Comparison of ENCODE assay signal across 1 cellular context in the genomic region with DNA sequence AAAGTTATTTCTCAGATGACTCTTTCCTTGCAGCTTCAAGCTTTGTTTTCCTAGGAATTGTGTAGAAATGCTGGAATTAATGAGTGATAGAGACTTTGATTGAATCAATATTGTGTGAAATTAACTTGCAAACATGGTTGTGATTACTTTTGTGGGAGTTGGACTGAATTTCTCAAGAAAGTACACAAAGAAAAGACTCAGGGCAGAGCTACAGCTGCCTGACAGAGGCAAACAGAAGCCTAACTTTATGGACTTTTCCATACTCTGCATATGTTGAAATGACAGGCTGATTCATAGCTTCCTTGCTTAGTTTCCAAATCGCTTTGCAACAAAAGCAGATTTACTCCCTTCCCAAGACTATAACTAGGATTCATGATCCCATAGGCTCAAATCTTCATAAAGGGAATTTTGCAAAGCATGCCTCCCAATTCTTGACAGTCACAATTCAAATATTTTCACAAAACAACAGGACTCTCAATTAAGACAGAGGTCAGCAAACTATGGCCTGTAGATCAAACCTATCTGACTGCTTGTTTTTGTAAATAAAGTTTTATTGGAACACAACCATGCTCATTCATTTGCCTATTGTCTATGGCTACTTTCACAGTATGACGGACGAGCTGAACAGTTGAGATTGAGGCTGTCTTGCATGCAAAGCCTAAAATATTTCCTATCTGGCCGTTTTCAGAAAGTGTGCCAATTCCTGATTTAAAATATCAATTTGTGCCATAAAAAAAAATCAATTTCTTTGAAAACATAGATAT.
TF ChIP-seq lines count a peak whose summit lies in the region.

No MANE protein-coding gene starts in this region.

TF ChIP-seq in HepG2, 621 proteins besides CTCF, POLR2A, EP300 and RAD21 (continued from another document):
- TF ChIP-seq, protein P1, sequence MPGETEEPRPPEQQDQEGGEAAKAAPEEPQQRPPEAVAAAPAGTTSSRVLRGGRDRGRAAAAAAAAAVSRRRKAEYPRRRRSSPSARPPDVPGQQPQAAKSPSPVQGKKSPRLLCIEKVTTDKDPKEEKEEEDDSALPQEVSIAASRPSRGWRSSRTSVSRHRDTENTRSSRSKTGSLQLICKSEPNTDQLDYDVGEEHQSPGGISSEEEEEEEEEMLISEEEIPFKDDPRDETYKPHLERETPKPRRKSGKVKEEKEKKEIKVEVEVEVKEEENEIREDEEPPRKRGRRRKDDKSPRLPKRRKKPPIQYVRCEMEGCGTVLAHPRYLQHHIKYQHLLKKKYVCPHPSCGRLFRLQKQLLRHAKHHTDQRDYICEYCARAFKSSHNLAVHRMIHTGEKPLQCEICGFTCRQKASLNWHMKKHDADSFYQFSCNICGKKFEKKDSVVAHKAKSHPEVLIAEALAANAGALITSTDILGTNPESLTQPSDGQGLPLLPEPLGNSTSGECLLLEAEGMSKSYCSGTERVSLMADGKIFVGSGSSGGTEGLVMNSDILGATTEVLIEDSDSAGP (CRISPR knock-in tag; IDR thresholded peaks at IDR 0.05; ENCODE audit: borderline replicate concordance): no peak
- TF ChIP-seq, protein P2, sequence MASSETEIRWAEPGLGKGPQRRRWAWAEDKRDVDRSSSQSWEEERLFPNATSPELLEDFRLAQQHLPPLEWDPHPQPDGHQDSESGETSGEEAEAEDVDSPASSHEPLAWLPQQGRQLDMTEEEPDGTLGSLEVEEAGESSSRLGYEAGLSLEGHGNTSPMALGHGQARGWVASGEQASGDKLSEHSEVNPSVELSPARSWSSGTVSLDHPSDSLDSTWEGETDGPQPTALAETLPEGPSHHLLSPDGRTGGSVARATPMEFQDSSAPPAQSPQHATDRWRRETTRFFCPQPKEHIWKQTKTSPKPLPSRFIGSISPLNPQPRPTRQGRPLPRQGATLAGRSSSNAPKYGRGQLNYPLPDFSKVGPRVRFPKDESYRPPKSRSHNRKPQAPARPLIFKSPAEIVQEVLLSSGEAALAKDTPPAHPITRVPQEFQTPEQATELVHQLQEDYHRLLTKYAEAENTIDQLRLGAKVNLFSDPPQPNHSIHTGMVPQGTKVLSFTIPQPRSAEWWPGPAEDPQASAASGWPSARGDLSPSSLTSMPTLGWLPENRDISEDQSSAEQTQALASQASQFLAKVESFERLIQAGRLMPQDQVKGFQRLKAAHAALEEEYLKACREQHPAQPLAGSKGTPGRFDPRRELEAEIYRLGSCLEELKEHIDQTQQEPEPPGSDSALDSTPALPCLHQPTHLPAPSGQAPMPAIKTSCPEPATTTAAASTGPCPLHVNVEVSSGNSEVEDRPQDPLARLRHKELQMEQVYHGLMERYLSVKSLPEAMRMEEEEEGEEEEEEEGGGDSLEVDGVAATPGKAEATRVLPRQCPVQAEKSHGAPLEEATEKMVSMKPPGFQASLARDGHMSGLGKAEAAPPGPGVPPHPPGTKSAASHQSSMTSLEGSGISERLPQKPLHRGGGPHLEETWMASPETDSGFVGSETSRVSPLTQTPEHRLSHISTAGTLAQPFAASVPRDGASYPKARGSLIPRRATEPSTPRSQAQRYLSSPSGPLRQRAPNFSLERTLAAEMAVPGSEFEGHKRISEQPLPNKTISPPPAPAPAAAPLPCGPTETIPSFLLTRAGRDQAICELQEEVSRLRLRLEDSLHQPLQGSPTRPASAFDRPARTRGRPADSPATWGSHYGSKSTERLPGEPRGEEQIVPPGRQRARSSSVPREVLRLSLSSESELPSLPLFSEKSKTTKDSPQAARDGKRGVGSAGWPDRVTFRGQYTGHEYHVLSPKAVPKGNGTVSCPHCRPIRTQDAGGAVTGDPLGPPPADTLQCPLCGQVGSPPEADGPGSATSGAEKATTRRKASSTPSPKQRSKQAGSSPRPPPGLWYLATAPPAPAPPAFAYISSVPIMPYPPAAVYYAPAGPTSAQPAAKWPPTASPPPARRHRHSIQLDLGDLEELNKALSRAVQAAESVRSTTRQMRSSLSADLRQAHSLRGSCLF (CRISPR knock-in tag; IDR thresholded peaks at IDR 0.05; ENCODE audit: borderline replicate concordance): no peak
